In the genomic region with DNA sequence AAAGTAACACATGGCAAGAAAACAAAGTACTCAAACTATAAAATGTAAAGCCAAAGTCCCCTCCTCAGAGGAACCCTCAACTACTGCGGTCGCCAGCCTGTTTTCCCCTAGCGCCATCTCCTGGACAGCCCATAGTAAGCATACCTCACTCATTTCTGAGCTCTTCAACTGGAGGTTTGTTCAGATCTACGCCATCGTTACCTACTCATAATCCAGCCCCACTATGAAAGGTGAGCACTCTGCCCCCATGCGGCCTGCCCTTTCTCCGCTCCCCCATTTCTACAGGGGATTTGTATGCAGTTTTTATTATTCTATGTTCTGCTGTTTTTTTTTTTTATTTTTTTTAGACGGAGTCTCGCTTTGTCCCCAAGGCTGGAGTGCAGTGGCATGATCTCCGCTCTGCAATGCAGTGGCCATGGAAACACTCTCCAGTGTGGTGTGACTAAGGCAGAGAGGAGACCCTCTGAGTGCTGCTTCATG, we compare ENCODE assay signal across 1 cellular context.
TF ChIP-seq lines count a peak whose summit lies in the region.

No MANE protein-coding gene starts in this region.

TF ChIP-seq in K562, 482 proteins besides CTCF, POLR2A, EP300 and RAD21 (continues in another document):
- TF ChIP-seq, protein P1, sequence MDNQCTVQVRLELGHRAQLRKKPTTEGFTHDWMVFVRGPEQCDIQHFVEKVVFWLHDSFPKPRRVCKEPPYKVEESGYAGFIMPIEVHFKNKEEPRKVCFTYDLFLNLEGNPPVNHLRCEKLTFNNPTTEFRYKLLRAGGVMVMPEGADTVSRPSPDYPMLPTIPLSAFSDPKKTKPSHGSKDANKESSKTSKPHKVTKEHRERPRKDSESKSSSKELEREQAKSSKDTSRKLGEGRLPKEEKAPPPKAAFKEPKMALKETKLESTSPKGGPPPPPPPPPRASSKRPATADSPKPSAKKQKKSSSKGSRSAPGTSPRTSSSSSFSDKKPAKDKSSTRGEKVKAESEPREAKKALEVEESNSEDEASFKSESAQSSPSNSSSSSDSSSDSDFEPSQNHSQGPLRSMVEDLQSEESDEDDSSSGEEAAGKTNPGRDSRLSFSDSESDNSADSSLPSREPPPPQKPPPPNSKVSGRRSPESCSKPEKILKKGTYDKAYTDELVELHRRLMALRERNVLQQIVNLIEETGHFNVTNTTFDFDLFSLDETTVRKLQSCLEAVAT (IDR thresholded peaks at IDR 0.05), result no peak
- no peak for TF ChIP-seq KLF13 (tag; IDR thresholded peaks at IDR 0.05; ENCODE audit: borderline replicate concordance, low read depth)
- TF ChIP-seq HNRNPLL (IDR thresholded peaks at IDR 0.05; ENCODE audit: low read depth, low read length, poor library complexity, severe bottlenecking), result no peak
- TF ChIP-seq FOXJ3 (CRISPR knock-in tag; IDR thresholded peaks at IDR 0.05), result no peak
- TF ChIP-seq, protein P2, sequence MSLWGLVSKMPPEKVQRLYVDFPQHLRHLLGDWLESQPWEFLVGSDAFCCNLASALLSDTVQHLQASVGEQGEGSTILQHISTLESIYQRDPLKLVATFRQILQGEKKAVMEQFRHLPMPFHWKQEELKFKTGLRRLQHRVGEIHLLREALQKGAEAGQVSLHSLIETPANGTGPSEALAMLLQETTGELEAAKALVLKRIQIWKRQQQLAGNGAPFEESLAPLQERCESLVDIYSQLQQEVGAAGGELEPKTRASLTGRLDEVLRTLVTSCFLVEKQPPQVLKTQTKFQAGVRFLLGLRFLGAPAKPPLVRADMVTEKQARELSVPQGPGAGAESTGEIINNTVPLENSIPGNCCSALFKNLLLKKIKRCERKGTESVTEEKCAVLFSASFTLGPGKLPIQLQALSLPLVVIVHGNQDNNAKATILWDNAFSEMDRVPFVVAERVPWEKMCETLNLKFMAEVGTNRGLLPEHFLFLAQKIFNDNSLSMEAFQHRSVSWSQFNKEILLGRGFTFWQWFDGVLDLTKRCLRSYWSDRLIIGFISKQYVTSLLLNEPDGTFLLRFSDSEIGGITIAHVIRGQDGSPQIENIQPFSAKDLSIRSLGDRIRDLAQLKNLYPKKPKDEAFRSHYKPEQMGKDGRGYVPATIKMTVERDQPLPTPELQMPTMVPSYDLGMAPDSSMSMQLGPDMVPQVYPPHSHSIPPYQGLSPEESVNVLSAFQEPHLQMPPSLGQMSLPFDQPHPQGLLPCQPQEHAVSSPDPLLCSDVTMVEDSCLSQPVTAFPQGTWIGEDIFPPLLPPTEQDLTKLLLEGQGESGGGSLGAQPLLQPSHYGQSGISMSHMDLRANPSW (CRISPR knock-in tag; IDR thresholded peaks at IDR 0.05), result no peak
- TF ChIP-seq TAF7 (tag; IDR thresholded peaks at IDR 0.05), result no peak
- TF ChIP-seq ZNF384 (IDR thresholded peaks at IDR 0.05; ENCODE audit: low read depth, low read length), result peak; percentile 61; the same call in 1 of the 2 replicates
- TF ChIP-seq, protein P3, sequence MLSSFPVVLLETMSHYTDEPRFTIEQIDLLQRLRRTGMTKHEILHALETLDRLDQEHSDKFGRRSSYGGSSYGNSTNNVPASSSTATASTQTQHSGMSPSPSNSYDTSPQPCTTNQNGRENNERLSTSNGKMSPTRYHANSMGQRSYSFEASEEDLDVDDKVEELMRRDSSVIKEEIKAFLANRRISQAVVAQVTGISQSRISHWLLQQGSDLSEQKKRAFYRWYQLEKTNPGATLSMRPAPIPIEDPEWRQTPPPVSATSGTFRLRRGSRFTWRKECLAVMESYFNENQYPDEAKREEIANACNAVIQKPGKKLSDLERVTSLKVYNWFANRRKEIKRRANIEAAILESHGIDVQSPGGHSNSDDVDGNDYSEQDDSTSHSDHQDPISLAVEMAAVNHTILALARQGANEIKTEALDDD (IDR thresholded peaks at IDR 0.05), result peak; percentile 59; the same call in 1 of the 2 replicates
- TF ChIP-seq, protein P4, sequence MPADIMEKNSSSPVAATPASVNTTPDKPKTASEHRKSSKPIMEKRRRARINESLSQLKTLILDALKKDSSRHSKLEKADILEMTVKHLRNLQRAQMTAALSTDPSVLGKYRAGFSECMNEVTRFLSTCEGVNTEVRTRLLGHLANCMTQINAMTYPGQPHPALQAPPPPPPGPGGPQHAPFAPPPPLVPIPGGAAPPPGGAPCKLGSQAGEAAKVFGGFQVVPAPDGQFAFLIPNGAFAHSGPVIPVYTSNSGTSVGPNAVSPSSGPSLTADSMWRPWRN (IDR thresholded peaks at IDR 0.05; ENCODE audit: low read depth), result no peak
- TF ChIP-seq ZNF140 (CRISPR knock-in tag; IDR thresholded peaks at IDR 0.05), result no peak
- peak in 2 of 3 experiments; percentile 25 to 39 for TF ChIP-seq YY1 (IDR thresholded peaks at IDR 0.05; ENCODE audit: borderline replicate concordance in 1 of 3, control insufficient read depth in 1 of 3, extremely low read depth in 1 of 3, insufficient read depth in 3 of 3, insufficient read length in 1 of 3, insufficient replicate concordance in 2 of 3, low read depth in 1 of 3, low read length in 2 of 3)
- TF ChIP-seq RBM34 (IDR thresholded peaks at IDR 0.05; ENCODE audit: borderline replicate concordance, insufficient read depth, low read length), result no peak
- TF ChIP-seq, protein P5, sequence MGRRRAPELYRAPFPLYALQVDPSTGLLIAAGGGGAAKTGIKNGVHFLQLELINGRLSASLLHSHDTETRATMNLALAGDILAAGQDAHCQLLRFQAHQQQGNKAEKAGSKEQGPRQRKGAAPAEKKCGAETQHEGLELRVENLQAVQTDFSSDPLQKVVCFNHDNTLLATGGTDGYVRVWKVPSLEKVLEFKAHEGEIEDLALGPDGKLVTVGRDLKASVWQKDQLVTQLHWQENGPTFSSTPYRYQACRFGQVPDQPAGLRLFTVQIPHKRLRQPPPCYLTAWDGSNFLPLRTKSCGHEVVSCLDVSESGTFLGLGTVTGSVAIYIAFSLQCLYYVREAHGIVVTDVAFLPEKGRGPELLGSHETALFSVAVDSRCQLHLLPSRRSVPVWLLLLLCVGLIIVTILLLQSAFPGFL (CRISPR knock-in tag; IDR thresholded peaks at IDR 0.05), result no peak
- TF ChIP-seq CBX3 (IDR thresholded peaks at IDR 0.05; ENCODE audit: borderline replicate concordance in 1 of 2, low read length in 2 of 2), result peak in 1 of 2 experiments; percentile 57; a peak in 1 of 3 replicates
- TF ChIP-seq POU5F1 (IDR thresholded peaks at IDR 0.05; ENCODE audit: borderline replicate concordance, low read depth, low read length, partially characterized antibody), result no peak
- TF ChIP-seq, protein P6, sequence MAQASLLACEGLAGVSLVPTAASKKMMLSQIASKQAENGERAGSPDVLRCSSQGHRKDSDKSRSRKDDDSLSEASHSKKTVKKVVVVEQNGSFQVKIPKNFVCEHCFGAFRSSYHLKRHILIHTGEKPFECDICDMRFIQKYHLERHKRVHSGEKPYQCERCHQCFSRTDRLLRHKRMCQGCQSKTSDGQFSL (CRISPR knock-in tag; IDR thresholded peaks at IDR 0.05), result 0 out of 2 replicates have a peak, but pooled peaks have one; percentile 32
- TF ChIP-seq, protein P6 (tag; IDR thresholded peaks at IDR 0.05), result no peak
- TF ChIP-seq XRCC5 (IDR thresholded peaks at IDR 0.05; ENCODE audit: low read depth, low read length), result 0 out of 2 replicates have a peak, but pooled peaks have one; percentile 69
- peak; percentile 46 for TF ChIP-seq RFX1 (IDR thresholded peaks at IDR 0.05)
- TF ChIP-seq NCOA4 (IDR thresholded peaks at IDR 0.05; ENCODE audit: partially characterized antibody), result no peak
- no peak for TF ChIP-seq ATF1 (CRISPR knock-in tag; IDR thresholded peaks at IDR 0.05)
- TF ChIP-seq ATF1 (tag; IDR thresholded peaks at IDR 0.05), result 0 out of 2 replicates have a peak, but pooled peaks have one; percentile 35
- peak; percentile 67 for TF ChIP-seq JUND (IDR thresholded peaks at IDR 0.05; ENCODE audit: borderline replicate concordance, low read depth, low read length)
- no peak; the same call in 2 of the 3 replicates for TF ChIP-seq JUND (tag; IDR thresholded peaks at IDR 0.05; ENCODE audit: borderline replicate concordance, low read depth, low read length)
- TF ChIP-seq ERF (CRISPR knock-in tag; IDR thresholded peaks at IDR 0.05), result no peak
- TF ChIP-seq, protein P7, sequence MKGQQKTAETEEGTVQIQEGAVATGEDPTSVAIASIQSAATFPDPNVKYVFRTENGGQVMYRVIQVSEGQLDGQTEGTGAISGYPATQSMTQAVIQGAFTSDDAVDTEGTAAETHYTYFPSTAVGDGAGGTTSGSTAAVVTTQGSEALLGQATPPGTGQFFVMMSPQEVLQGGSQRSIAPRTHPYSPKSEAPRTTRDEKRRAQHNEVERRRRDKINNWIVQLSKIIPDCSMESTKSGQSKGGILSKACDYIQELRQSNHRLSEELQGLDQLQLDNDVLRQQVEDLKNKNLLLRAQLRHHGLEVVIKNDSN (CRISPR knock-in tag; IDR thresholded peaks at IDR 0.05), result no peak
- peak; percentile 57; the same call in 1 of the 2 replicates for TF ChIP-seq NBN (IDR thresholded peaks at IDR 0.05; ENCODE audit: low read depth)
- no peak for TF ChIP-seq MEIS2 (IDR thresholded peaks at IDR 0.05; ENCODE audit: partially characterized antibody)
- TF ChIP-seq PCBP1 (IDR thresholded peaks at IDR 0.05; ENCODE audit: low read depth, low read length, poor library complexity, severe bottlenecking), result no peak
- TF ChIP-seq, protein P8, sequence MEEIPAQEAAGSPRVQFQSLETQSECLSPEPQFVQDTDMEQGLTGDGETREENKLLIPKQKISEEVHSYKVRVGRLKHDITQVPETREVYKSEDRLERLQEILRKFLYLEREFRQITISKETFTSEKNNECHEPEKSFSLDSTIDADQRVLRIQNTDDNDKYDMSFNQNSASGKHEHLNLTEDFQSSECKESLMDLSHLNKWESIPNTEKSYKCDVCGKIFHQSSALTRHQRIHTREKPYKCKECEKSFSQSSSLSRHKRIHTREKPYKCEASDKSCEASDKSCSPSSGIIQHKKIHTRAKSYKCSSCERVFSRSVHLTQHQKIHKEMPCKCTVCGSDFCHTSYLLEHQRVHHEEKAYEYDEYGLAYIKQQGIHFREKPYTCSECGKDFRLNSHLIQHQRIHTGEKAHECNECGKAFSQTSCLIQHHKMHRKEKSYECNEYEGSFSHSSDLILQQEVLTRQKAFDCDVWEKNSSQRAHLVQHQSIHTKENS (CRISPR knock-in tag; IDR thresholded peaks at IDR 0.05), result no peak
- no peak for TF ChIP-seq ZNF23 (CRISPR knock-in tag; IDR thresholded peaks at IDR 0.05)
- TF ChIP-seq HNRNPH1 (optimal IDR thresholded peaks at IDR 0.05; ENCODE audit: low read depth, low read length), result no peak
- peak; percentile 56 for TF ChIP-seq BRD9 (IDR thresholded peaks at IDR 0.05; ENCODE audit: low read depth, partially characterized antibody)
- TF ChIP-seq, protein P9, sequence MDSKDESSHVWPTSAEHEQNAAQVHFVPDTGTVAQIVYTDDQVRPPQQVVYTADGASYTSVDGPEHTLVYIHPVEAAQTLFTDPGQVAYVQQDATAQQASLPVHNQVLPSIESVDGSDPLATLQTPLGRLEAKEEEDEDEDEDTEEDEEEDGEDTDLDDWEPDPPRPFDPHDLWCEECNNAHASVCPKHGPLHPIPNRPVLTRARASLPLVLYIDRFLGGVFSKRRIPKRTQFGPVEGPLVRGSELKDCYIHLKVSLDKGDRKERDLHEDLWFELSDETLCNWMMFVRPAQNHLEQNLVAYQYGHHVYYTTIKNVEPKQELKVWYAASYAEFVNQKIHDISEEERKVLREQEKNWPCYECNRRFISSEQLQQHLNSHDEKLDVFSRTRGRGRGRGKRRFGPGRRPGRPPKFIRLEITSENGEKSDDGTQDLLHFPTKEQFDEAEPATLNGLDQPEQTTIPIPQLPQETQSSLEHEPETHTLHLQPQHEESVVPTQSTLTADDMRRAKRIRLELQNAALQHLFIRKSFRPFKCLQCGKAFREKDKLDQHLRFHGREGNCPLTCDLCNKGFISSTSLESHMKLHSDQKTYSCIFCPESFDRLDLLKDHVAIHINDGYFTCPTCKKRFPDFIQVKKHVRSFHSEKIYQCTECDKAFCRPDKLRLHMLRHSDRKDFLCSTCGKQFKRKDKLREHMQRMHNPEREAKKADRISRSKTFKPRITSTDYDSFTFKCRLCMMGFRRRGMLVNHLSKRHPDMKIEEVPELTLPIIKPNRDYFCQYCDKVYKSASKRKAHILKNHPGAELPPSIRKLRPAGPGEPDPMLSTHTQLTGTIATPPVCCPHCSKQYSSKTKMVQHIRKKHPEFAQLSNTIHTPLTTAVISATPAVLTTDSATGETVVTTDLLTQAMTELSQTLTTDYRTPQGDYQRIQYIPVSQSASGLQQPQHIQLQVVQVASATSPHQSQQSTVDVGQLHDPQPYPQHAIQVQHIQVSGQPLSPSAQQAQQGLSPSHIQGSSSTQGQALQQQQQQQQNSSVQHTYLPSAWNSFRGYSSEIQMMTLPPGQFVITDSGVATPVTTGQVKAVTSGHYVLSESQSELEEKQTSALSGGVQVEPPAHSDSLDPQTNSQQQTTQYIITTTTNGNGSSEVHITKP (IDR thresholded peaks at IDR 0.05; ENCODE audit: partially characterized antibody), result peak; percentile 57
- TF ChIP-seq TBL1XR1 (IDR thresholded peaks at IDR 0.05; ENCODE audit: low read length in 2 of 2), result peak in 1 of 2 experiments; percentile 25; a peak in 1 of 4 replicates
- peak; percentile 58; the same call in 1 of the 2 replicates for TF ChIP-seq CC2D1A (IDR thresholded peaks at IDR 0.05)
- TF ChIP-seq FOXM1 (IDR thresholded peaks at IDR 0.05; ENCODE audit: low read depth), result no peak
- TF ChIP-seq FOXM1 (CRISPR knock-in tag; IDR thresholded peaks at IDR 0.05; ENCODE audit: low read depth), result no peak
- TF ChIP-seq, protein P10, sequence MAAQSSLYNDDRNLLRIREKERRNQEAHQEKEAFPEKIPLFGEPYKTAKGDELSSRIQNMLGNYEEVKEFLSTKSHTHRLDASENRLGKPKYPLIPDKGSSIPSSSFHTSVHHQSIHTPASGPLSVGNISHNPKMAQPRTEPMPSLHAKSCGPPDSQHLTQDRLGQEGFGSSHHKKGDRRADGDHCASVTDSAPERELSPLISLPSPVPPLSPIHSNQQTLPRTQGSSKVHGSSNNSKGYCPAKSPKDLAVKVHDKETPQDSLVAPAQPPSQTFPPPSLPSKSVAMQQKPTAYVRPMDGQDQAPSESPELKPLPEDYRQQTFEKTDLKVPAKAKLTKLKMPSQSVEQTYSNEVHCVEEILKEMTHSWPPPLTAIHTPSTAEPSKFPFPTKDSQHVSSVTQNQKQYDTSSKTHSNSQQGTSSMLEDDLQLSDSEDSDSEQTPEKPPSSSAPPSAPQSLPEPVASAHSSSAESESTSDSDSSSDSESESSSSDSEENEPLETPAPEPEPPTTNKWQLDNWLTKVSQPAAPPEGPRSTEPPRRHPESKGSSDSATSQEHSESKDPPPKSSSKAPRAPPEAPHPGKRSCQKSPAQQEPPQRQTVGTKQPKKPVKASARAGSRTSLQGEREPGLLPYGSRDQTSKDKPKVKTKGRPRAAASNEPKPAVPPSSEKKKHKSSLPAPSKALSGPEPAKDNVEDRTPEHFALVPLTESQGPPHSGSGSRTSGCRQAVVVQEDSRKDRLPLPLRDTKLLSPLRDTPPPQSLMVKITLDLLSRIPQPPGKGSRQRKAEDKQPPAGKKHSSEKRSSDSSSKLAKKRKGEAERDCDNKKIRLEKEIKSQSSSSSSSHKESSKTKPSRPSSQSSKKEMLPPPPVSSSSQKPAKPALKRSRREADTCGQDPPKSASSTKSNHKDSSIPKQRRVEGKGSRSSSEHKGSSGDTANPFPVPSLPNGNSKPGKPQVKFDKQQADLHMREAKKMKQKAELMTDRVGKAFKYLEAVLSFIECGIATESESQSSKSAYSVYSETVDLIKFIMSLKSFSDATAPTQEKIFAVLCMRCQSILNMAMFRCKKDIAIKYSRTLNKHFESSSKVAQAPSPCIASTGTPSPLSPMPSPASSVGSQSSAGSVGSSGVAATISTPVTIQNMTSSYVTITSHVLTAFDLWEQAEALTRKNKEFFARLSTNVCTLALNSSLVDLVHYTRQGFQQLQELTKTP (IDR thresholded peaks at IDR 0.05; ENCODE audit: low read depth in 1 of 2, partially characterized antibody in 2 of 2), result peak in 1 of 2 experiments; percentile 33
- TF ChIP-seq ETS2 (tag; IDR thresholded peaks at IDR 0.05; ENCODE audit: borderline replicate concordance, poor library complexity, severe bottlenecking), result no peak
